Comparison of ENCODE assay signal across 20 cellular contexts in the genomic region with DNA sequence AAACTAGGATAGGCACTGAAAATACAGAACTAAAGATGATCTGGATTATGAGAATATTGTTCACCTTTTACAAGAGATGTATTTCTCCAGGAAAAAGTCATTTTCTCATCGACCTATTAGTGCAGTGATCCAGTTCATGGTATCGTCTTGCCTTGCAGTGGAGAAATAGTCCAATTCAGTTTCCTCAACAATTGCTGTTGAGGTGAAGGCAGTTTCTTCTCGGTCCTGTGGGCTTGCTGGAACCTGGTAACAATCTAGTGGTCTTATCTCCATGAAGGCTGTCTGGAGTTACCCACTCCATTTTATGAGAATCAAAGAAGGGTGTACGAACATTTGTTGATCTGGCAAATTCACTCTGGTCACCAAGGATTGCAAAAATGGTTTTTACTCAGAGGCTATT.
A peak's percentile ranks its signal among the peaks of the same experiment; 100 is the strongest.
DNase-seq lines count a peak whose midpoint lies in the region; TF ChIP-seq lines count a peak whose summit lies in the region.
"Had no signal": no experiment of that assay in that cellular context is flagged by ENCODE, and none has a peak within 500 bp of the region (broad histone marks: within the 10 kb centered on the region; RNA-seq: fewer than 3 reads in every experiment).

No MANE protein-coding gene starts in this region.

- DNase-seq in cerebellar cortex (ENCODE audit: low spot score): peak; percentile 28
- DNase-seq in SKM-1 (lab: John Stamatoyannopoulos, UW; ENCODE audit: unreplicated experiment): no peak
- no peak for DNase-seq in SIG-M5 (lab: John Stamatoyannopoulos, UW)
- DNase-seq: 8988T; ACHN; BE2C; CD4-positive, alpha-beta memory T cell; CD4-positive, CD25-positive, alpha-beta regulatory T cell; CD8-positive, alpha-beta memory T cell; COR-L47; DMS 273 treated with DMSO at 0.1 percent for 48 hours; DMS153; DMS53; DMS79; DND-41; EL; GF-D8 had no signal

- CTCF ChIA-PET in HEK293 (lab: Yijun Ruan, JAX): no interaction called here

- peak overlapping the region; percentile 35 for H3K27ac ChIP-seq in 22Rv1
- no peak overlapping the region for H3K27ac ChIP-seq in HEK293 (ENCODE audit: extremely low read depth, low read depth, low read length)
- H3K27ac ChIP-seq: BLaER1 had no signal

- H3K9me3 ChIP-seq in HEK293 (ENCODE audit: control insufficient read depth, insufficient read depth, low read depth, low read length): no peaks in the 10 kb centered on the region
- H3K9me3 ChIP-seq: BE2C had no signal

- peaks cover 13% of the 10 kb centered on the region for H3K4me1 ChIP-seq in HEK293 (ENCODE audit: control insufficient read depth, insufficient read depth, low read length)
- H3K4me1 ChIP-seq: BE2C had no signal

- no peak overlapping the region for H3K4me3 ChIP-seq in HEK293 (ENCODE audit: low read depth, low read length)
- H3K4me3 ChIP-seq: BLaER1 had no signal

- TF ChIP-seq CTCF in 22Rv1 (IDR thresholded peaks at IDR 0.05): no peak
- no peak for TF ChIP-seq CTCF in HEK293 (tag by site-specific recombination; IDR thresholded peaks at IDR 0.05)

- POLR2A ChIA-PET in HEK293 (lab: Yijun Ruan, JAX): interaction anchor here (0.5 kb wide), 1 partner anchor 9 kb away, joined by 5 read pairs; no protein-coding TSS in a partner anchor

- H3K36me3 ChIP-seq in HEK293 (ENCODE audit: control insufficient read depth in 2 of 2, insufficient read depth in 1 of 2, low read length in 2 of 2): no peaks in the 10 kb centered on the region
- H3K36me3 ChIP-seq: BE2C, BLaER1 had no signal

TF ChIP-seq in HEK293, 187 proteins besides CTCF, POLR2A, EP300 and RAD21:
- TF ChIP-seq ZFHX2 (tag by site-specific recombination; conservative IDR thresholded peaks at IDR 0.05) (no peak), ZBTB17 (tag by site-specific recombination; IDR thresholded peaks at IDR 0.05) (peak; percentile 58), ZNF776 (tag by site-specific recombination; IDR thresholded peaks at IDR 0.05; ENCODE audit: borderline replicate concordance) (no peak), ZNF16 (tag by site-specific recombination; IDR thresholded peaks at IDR 0.05; ENCODE audit: low read depth) (no peak), ZNF10 (tag by site-specific recombination; IDR thresholded peaks at IDR 0.05) (peak; percentile 69; the same call in 1 of the 2 replicates), OVOL3 (tag by site-specific recombination; IDR thresholded peaks at IDR 0.05) (no peak), ZNF335 (tag by site-specific recombination; conservative IDR thresholded peaks at IDR 0.05) (no peak)
- TF ChIP-seq, protein P1, sequence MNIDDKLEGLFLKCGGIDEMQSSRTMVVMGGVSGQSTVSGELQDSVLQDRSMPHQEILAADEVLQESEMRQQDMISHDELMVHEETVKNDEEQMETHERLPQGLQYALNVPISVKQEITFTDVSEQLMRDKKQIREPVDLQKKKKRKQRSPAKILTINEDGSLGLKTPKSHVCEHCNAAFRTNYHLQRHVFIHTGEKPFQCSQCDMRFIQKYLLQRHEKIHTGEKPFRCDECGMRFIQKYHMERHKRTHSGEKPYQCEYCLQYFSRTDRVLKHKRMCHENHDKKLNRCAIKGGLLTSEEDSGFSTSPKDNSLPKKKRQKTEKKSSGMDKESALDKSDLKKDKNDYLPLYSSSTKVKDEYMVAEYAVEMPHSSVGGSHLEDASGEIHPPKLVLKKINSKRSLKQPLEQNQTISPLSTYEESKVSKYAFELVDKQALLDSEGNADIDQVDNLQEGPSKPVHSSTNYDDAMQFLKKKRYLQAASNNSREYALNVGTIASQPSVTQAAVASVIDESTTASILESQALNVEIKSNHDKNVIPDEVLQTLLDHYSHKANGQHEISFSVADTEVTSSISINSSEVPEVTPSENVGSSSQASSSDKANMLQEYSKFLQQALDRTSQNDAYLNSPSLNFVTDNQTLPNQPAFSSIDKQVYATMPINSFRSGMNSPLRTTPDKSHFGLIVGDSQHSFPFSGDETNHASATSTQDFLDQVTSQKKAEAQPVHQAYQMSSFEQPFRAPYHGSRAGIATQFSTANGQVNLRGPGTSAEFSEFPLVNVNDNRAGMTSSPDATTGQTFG (tag by site-specific recombination; IDR thresholded peaks at IDR 0.05; ENCODE audit: borderline replicate concordance): no peak
